In the genomic region with DNA sequence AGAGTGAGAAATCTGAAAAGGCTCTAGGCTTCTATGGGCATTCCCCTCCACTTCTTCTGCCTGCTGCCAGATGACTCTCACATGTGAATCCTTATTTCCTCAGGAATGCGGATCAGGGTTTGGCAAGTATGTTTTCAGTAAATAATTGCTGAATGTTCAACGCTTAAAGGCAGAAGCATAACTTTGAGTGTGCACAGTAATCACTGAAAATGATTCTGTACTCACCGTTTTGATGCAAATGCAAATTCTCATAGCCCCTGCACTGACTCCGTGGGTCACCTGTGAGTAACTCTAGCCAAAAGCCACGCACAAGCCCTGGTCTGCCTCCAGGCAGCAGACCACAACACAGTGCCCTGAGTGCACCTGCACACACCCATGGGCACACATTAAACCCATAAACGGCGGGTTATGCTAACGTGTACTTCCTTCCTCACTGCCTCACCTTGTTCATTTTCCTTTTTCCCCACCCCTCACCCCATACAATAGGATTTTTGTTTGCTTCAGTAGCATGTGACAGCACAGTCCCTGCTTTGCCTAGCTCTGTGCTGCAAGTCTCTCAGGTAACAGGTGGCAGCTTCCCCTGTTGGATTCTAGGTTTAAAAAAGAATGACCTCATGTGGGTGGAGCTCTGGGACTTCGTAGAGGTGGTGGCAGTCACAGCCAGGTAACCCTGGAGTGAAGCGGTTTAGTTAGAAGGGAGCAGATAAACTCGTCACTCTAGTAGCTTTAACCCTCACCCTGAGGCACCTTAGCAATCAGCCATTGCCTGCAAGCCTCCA, we compare ENCODE assay signal across 11 cellular contexts. TPM values are rescaled to one million over a fixed set of nuclear protein-coding genes. Genes with fewer than 3 reads are reported as not detected.
DNase-seq lines count a peak whose midpoint lies in the region; ATAC-seq, FAIRE-seq and TF ChIP-seq lines count a peak whose summit lies in the region.
"Had no signal": no experiment of that assay in that cellular context is flagged by ENCODE, and none has a peak within 500 bp of the region (broad histone marks: within the 10 kb centered on the region; RNA-seq: fewer than 3 reads in every experiment).

TSS of gene ARHGEF38 (plus strand) at position 653 of the 779 bp plus-strand sequence. CDS start 146 bp downstream, outside the sequence.

- no peak within 1 kb of the TSS for H3K9ac ChIP-seq in endodermal cell (ENCODE audit: extremely low read depth, low read length, poor library complexity, severe bottlenecking)

- H3K36me3 ChIP-seq in endodermal cell (ENCODE audit: control insufficient read depth, insufficient read depth, low read length) (no peaks in the 10 kb centered on the region), pancreas (no peaks in the 10 kb centered on the region)

- peak; percentile 26 for FAIRE-seq in pancreas (lab: Jason Lieb, UNC)

- H3K4me1 Mint-ChIP-seq in endodermal cell: peaks cover 40% of the 10 kb centered on the region

- H3K27me3 ChIP-seq in endodermal cell (ENCODE audit: control insufficient read depth, insufficient read depth, low read length, poor library complexity, severe bottlenecking): peaks cover 15% of the 10 kb centered on the region
- H3K27me3 ChIP-seq in pancreas: no peaks in the 10 kb centered on the region

- intact Hi-C loops in pancreas (cut with DNase I): no loop called here

- 42% methylated on average over 8 to 11 of the region's 11 CpGs for WGBS in endodermal cell (ENCODE audit: insufficient coverage in 1 of 2, insufficient read length in 1 of 2), 2 experiments
- WGBS in pancreas, 2 donors: 6 to 10% methylated on average over 11 of the region's 11 CpGs

- H3K9me3 ChIP-seq in endodermal cell (ENCODE audit: control insufficient read depth, low read length): no peaks in the 10 kb centered on the region
- H3K9me3 ChIP-seq in pancreas: no peaks in the 10 kb centered on the region
- H3K9me3 ChIP-seq: psoas muscle had no signal

- no peak for TF ChIP-seq CTCF in endodermal cell (conservative IDR thresholded peaks at IDR 0.05)
- TF ChIP-seq CTCF in pancreas (IDR thresholded peaks at IDR 0.05): no peak

- H3K4me3 Mint-ChIP-seq in endodermal cell: peak within 1 kb of the TSS; percentile 22

- peak; percentile 2 for DNase-seq in GM04503 (ENCODE audit: low read depth)
- DNase-seq in NCI-H345 (lab: John Stamatoyannopoulos, UW): peak; percentile 79
- DNase-seq in endodermal cell: peak; percentile 66
- DNase-seq in pancreas: peak; percentile 51 to 92 (median 82)
- DNase-seq in activated T-cell treated with anti-CD3 and anti-CD28 coated beads, Interleukin-2, amount 50 U/mL, for 48 hours: no peak
- no peak for DNase-seq in GOT3 (lab: John Stamatoyannopoulos, UW)
- no peak for DNase-seq in dermis blood vessel endothelial cell
- no peak for DNase-seq in T-helper 1 cell
- DNase-seq: psoas muscle, T-helper 9 cell had no signal

- H3K36me3 Mint-ChIP-seq in endodermal cell (ENCODE audit: low read depth): no peaks in the 10 kb centered on the region

- H3K4me3 ChIP-seq in endodermal cell (ENCODE audit: low read length) (no peak within 1 kb of the TSS), pancreas (peak within 1 kb of the TSS in 3 of 4 donors; percentile 16 to 50 (median 45))
- H3K4me3 ChIP-seq: psoas muscle had no signal

- H3K27ac Mint-ChIP-seq in endodermal cell: peak within 1 kb of the TSS; percentile 49

- peak; percentile 92 to 96 (median 96) for ATAC-seq in pancreas
- ATAC-seq: psoas muscle had no signal

- H3K27me3 Mint-ChIP-seq in endodermal cell (ENCODE audit: insufficient read depth): peaks cover 83% of the 10 kb centered on the region

- H3K27ac ChIP-seq in endodermal cell (ENCODE audit: low read depth, low read length): no peak within 1 kb of the TSS
- peak within 1 kb of the TSS; percentile 85 to 97 (median 96) for H3K27ac ChIP-seq in pancreas
- H3K27ac ChIP-seq: psoas muscle had no signal

- peaks cover 13% of the 10 kb centered on the region for H3K4me1 ChIP-seq in endodermal cell (ENCODE audit: control insufficient read depth, insufficient read depth, low read length)
- H3K4me1 ChIP-seq in pancreas: peaks cover 15 to 38% (median 21%) of the 10 kb centered on the region in 3 donors
- H3K4me1 ChIP-seq: psoas muscle had no signal

- H3K9me3 Mint-ChIP-seq in endodermal cell: no peaks in the 10 kb centered on the region

RNA-seq across cellular contexts. Expression of gene ARHGEF38, which starts in this region (rescaled TPM):
- total RNA-seq in endodermal cell (1 to 10 TPM in 1 of 2 donors, under 1 TPM in 1; 0.51 to 2.1 TPM), pancreas (10 to 100 TPM in 3 of 6 donors, 1 to 10 TPM in 3; 6.4 to 19.2 (median 10.5) TPM), dermis blood vessel endothelial cell (under 0.01 and 0.05 TPM in 2 replicates)
- not detected for polyA plus RNA-seq in endodermal cell (2013, experiment 1 of 2)
- polyA plus RNA-seq in endodermal cell (2013, experiment 2 of 2): 0.04 TPM
- polyA plus RNA-seq in pancreas: 1 to 10 TPM; 5.0 to 6.8 TPM
- total RNA-seq: dermis microvascular lymphatic vessel endothelial cell, psoas muscle had no signal
- polyA plus RNA-seq: psoas muscle had no signal

Comparison
In these comparisons a context has a peak if more than half of its experiments do, and no peak if none do; other contexts are left out.
1. DNase-seq: peak in GM04503 (single experiment), NCI-H345 (single experiment), endodermal cell (single experiment) and pancreas (6 of 6); none in activated T-cell treated with anti-CD3 and anti-CD28 coated beads, Interleukin-2, amount 50 U/mL, for 48 hours (0 of 2), GOT3 (single experiment), dermis blood vessel endothelial cell (single experiment) and T-helper 1 cell (0 of 5).